In genomic region chr18:9334351-9335254, GRCh38 we compare ENCODE assay signal across 8 cellular contexts. TPM values are rescaled to one million over a fixed set of nuclear protein-coding genes. Genes with fewer than 3 reads are reported as not detected.
DNase-seq lines count a peak whose midpoint lies in the region; ATAC-seq, FAIRE-seq and TF ChIP-seq lines count a peak whose summit lies in the region.

Gene TWSG1 (plus strand): TSS chr18:9334773. CDS start chr18:9337230, 2,457 bp downstream.

- peak within 1 kb of the TSS; percentile 76 to 97 (median 90) for H3K4me3 ChIP-seq in BLaER1 treated with 17β-estradiol and CSF1 and Interleukin-3, amounts not matched to agents 10 nM and 100 nM
- H3K4me3 ChIP-seq in HepG2 (replicated peaks in 1 of 3; ENCODE audit: insufficient read depth in 1 of 3, low read depth in 2 of 3, low read length in 3 of 3): peak within 1 kb of the TSS; percentile 74 to 91 (median 82)

- H3K9ac ChIP-seq in BLaER1 treated with 17β-estradiol and CSF1 and Interleukin-3, amounts not matched to agents 10 nM and 100 nM: peak within 1 kb of the TSS; percentile 85 to 95 (median 91)
- peak within 1 kb of the TSS; percentile 71 for H3K9ac ChIP-seq in HepG2 (ENCODE audit: insufficient read depth, low read depth, low read length)

- peak within 1 kb of the TSS; percentile 55 to 91 (median 85); a peak in 21 of 22 replicates for H3K27ac ChIP-seq in BLaER1 treated with 17β-estradiol and CSF1 and Interleukin-3, amounts not matched to agents 10 nM and 100 nM
- no peak within 1 kb of the TSS for H3K27ac ChIP-seq in HepG2 (ENCODE audit: extremely low read length, insufficient read depth, low read length)

- peak in 1 of 2 experiments; percentile 38; a peak in 1 of 4 replicates for TF ChIP-seq POLR2A in HepG2 (IDR thresholded peaks at IDR 0.05; ENCODE audit: insufficient read depth in 1 of 2, low read depth in 2 of 2, low read length in 2 of 2)

- peaks cover 0 to 7% (median 0%) of the 10 kb centered on the region in 11 experiments; a peak in 1 of 22 replicates for H4K20me1 ChIP-seq in BLaER1 treated with 17β-estradiol and CSF1 and Interleukin-3, amounts not matched to agents 10 nM and 100 nM
- no peaks in the 10 kb centered on the region for H4K20me1 ChIP-seq in HepG2 (ENCODE audit: insufficient read depth, low read length)

- peak; percentile 62 for TF ChIP-seq CTCF in HepG2 (CRISPR knock-in tag; IDR thresholded peaks at IDR 0.05)

- BruUV-seq in HepG2 (replicated peaks; lab: Mats Ljungman, UMichigan): no TSS peak

- TF ChIP-seq EP300 in HepG2 (IDR thresholded peaks at IDR 0.05; ENCODE audit: low read depth in 2 of 2, low read length in 2 of 2) (no peak), HepG2 (CRISPR knock-in tag; IDR thresholded peaks at IDR 0.05; ENCODE audit: borderline replicate concordance) (no peak)

- peaks cover 13 to 34% (median 23%) of the 10 kb centered on the region in 10 experiments for H3K4me1 ChIP-seq in BLaER1 treated with 17β-estradiol and CSF1 and Interleukin-3, amounts not matched to agents 10 nM and 100 nM
- H3K4me1 ChIP-seq in HepG2 (ENCODE audit: insufficient read depth, low read length): peaks cover 22% of the 10 kb centered on the region

- H3K36me3 ChIP-seq in BLaER1 treated with 17β-estradiol and CSF1 and Interleukin-3, amounts not matched to agents 10 nM and 100 nM: peaks cover 5 to 26% (median 21%) of the 10 kb centered on the region in 11 experiments
- 0 out of 5 replicates have a peak, but pooled peaks cover 2 to 5% of the 10 kb centered on the region in 2 experiments for H3K36me3 ChIP-seq in HepG2 (replicated peaks in 1 of 2; ENCODE audit: control insufficient read depth in 1 of 2, insufficient read depth in 2 of 2, low read length in 2 of 2)

- in situ Hi-C loops in HepG2 (cut with HindIII; ENCODE audit: extremely low pct_ligation_motif_present, low pct_unique_long_range_greater_than_20kb): loop anchor here (5.0 to 25.0 kb wide), 2 partner anchors 143 to 272 kb away; partner anchors contain the start of gene RALBP1

- no peak for FAIRE-seq in HepG2 (lab: Jason Lieb, UNC)

- no peaks in the 10 kb centered on the region for H3K79me2 ChIP-seq in HepG2 (ENCODE audit: insufficient read depth, low read length)

- CTCF ChIA-PET in HepG2 (lab: Yijun Ruan, JAX; ENCODE audit: low intra/inter-chr PET ratio, low total read pairs): no interaction called here

- H2AFZ ChIP-seq in HepG2 (ENCODE audit: low read length): peak within 1 kb of the TSS; percentile 70

- 0 out of 2 replicates have a peak, but pooled peaks have one; percentile 15 for TF ChIP-seq RAD21 in HepG2 (CRISPR knock-in tag; IDR thresholded peaks at IDR 0.05)

- H3K27me3 ChIP-seq in BLaER1 treated with 17β-estradiol and CSF1 and Interleukin-3, amounts not matched to agents 10 nM and 100 nM: no peaks in the 10 kb centered on the region
- peaks cover 0 to 3% of the 10 kb centered on the region in 2 experiments; a peak in 2 of 5 replicates for H3K27me3 ChIP-seq in HepG2 (ENCODE audit: control insufficient read depth in 1 of 2, insufficient read depth in 2 of 2, low read length in 2 of 2)

- POLR2A ChIA-PET in HepG2 (lab: Yijun Ruan, JAX): interaction anchor here (0.6 to 1.6 kb wide), 4 partner anchors 14 to 231 kb away, joined by 4 read pairs; no protein-coding TSS in a partner anchor

- ATAC-seq in HG03442 (IDR thresholded peaks at IDR 0.05; ENCODE audit: unreplicated experiment) (peak; percentile 73), HepG2 (peak; percentile 93)

- WGBS in HepG2 (ENCODE audit: low lambda C conversion rate): 2% methylated on average over 32 of the region's 104 CpGs

- peak within 1 kb of the TSS; percentile 82 to 96 (median 90) for H3K4me2 ChIP-seq in BLaER1 treated with 17β-estradiol and CSF1 and Interleukin-3, amounts not matched to agents 10 nM and 100 nM
- peak within 1 kb of the TSS; percentile 99 for H3K4me2 ChIP-seq in HepG2 (ENCODE audit: low read depth, low read length)

- DNase-seq in GM19238 (ENCODE audit: insufficient read length, low spot score) (peak; percentile 94), NCI-H526 (lab: John Stamatoyannopoulos, UW) (peak; percentile 67 to 87), dermis blood vessel endothelial cell (peak; percentile 96), HepG2 (ENCODE audit: low spot score) (peak; percentile 72)
- peak; percentile 82 to 85 for DNase-seq in activated CD4-positive, alpha-beta T cell treated with anti-CD3 and anti-CD28 coated beads, Interleukin-2, amount 50 U/mL, for 24 hours (ENCODE audit: low read depth in 1 of 2, low spot score in 1 of 2)
- peak; percentile 91 for DNase-seq in stimulated activated CD4-positive, alpha-beta T cell treated with anti-CD3 and anti-CD28 coated beads, Interleukin-4, amount 100 ng/mL, for 1 hour

- peaks cover 0 to 12% (median 8%) of the 10 kb centered on the region in 11 experiments; a peak in 16 of 22 replicates for H3K9me3 ChIP-seq in BLaER1 treated with 17β-estradiol and CSF1 and Interleukin-3, amounts not matched to agents 10 nM and 100 nM (replicated peaks in 1 of 11)
- H3K9me3 ChIP-seq in HepG2 (ENCODE audit: low read length): no peaks in the 10 kb centered on the region

- intact Hi-C loops in HepG2 (cut with micrococcal nuclease; ENCODE audit: unreplicated experiment): loop anchor here (1.0 to 10.0 kb wide), 4 partner anchors 110 to 260 kb away; partner anchors contain the start of gene RALBP1

TF ChIP-seq in HepG2, 621 proteins besides CTCF, POLR2A, EP300 and RAD21 (continues in another document):
- TF ChIP-seq SALL2 (CRISPR knock-in tag; IDR thresholded peaks at IDR 0.05): peak; percentile 61; the same call in 1 of the 2 replicates
- TF ChIP-seq ZNF136 (CRISPR knock-in tag; IDR thresholded peaks at IDR 0.05; ENCODE audit: low read depth): no peak
- TF ChIP-seq ATF6 (CRISPR knock-in tag; conservative IDR thresholded peaks at IDR 0.05): no peak
- TF ChIP-seq ZNF800 (CRISPR knock-in tag; IDR thresholded peaks at IDR 0.05): peak; percentile 57
- TF ChIP-seq RAD51 (IDR thresholded peaks at IDR 0.05; ENCODE audit: borderline replicate concordance): no peak
- TF ChIP-seq SNAI1 (CRISPR knock-in tag; IDR thresholded peaks at IDR 0.05; ENCODE audit: borderline replicate concordance): no peak
- no peak for TF ChIP-seq ZNF775 (CRISPR knock-in tag; IDR thresholded peaks at IDR 0.05; ENCODE audit: borderline replicate concordance)
- TF ChIP-seq ZNF878 (CRISPR knock-in tag; IDR thresholded peaks at IDR 0.05): 0 out of 2 replicates have a peak, but pooled peaks have one; percentile 15

RNA-seq across cellular contexts. Expression of gene TWSG1, which starts in this region (rescaled TPM):
- total RNA-seq in dermis blood vessel endothelial cell: 91.6 and 102 TPM in 2 replicates
- 8.0 and 9.4 TPM in 2 replicates for total RNA-seq in HepG2 (2016; rRNA removed; fragmentation: Illumina TruSeq; extraction: Trizol)
- total RNA-seq in HepG2 (2016; cell fraction: cytosol; rRNA removed; fragmentation: Illumina TruSeq; extraction: Trizol; ENCODE audit: low read depth): 1.2 and 1.9 TPM in 2 replicates
- 7.9 and 10.3 TPM in 2 replicates for total RNA-seq in HepG2 (2016; cell fraction: insoluble cytoplasmic fraction; rRNA removed; fragmentation: Illumina TruSeq; extraction: Trizol)
- 4.9 and 5.4 TPM in 2 replicates for total RNA-seq in HepG2 (2016; cell fraction: membrane; rRNA removed; fragmentation: Illumina TruSeq; extraction: Trizol)
- total RNA-seq in HepG2 (2016; cell fraction: nucleus; rRNA removed; fragmentation: Illumina TruSeq; extraction: Trizol): 8.5 and 9.5 TPM in 2 replicates
- polyA plus RNA-seq in HepG2 (2011; rRNA removed): 6.6 and 7.1 TPM in 2 replicates
- 5.3 and 6.0 TPM in 2 replicates for polyA plus RNA-seq in HepG2 (2011; cell fraction: cytosol; rRNA removed)
- 2.3 and 3.0 TPM in 2 replicates for polyA plus RNA-seq in HepG2 (2011; cell fraction: nucleus; rRNA removed)
- 5.4 and 6.3 TPM in 2 replicates for polyA plus RNA-seq in HepG2 (2012)
- polyA plus RNA-seq in HepG2 (2016; cell fraction: cytosol; fragmentation: Illumina TruSeq; extraction: Trizol; ENCODE audit: low read depth): 1.3 and 1.9 TPM in 2 replicates
- 6.9 and 7.7 TPM in 2 replicates for polyA plus RNA-seq in HepG2 (2016; cell fraction: insoluble cytoplasmic fraction; fragmentation: Illumina TruSeq; extraction: Trizol; ENCODE audit: low read depth)
- 3.9 and 4.1 TPM in 2 replicates for polyA plus RNA-seq in HepG2 (2016; cell fraction: membrane; fragmentation: Illumina TruSeq; extraction: Trizol; ENCODE audit: low read depth)
- polyA plus RNA-seq in HepG2 (2016; cell fraction: nucleus; fragmentation: Illumina TruSeq; extraction: Trizol; ENCODE audit: insufficient read depth, low read depth): 10.5 and 12.3 TPM in 2 replicates
- 24.6 and 30.8 TPM in 2 replicates for polyA minus RNA-seq in HepG2 (2011; rRNA and poly(A)+ RNA removed; ENCODE audit: low replicate concordance)
- polyA minus RNA-seq in HepG2 (2011; cell fraction: cytosol; rRNA and poly(A)+ RNA removed): 9.4 and 13.4 TPM in 2 replicates
- 4.5 and 6.8 TPM in 2 replicates for polyA minus RNA-seq in HepG2 (2011; cell fraction: nucleus; rRNA and poly(A)+ RNA removed)
